ENCODE assay signal across 1 cellular context in genomic region chr11:123086315-123086714, GRCh38.
TF ChIP-seq lines count a peak whose summit lies in the region.

No MANE protein-coding gene starts in this region.

TF ChIP-seq in IMR-90, 13 proteins besides CTCF, POLR2A, EP300 and RAD21:
- TF ChIP-seq NFE2L2 (IDR thresholded peaks at IDR 0.05; ENCODE audit: low read depth, low read length) (no peak), BHLHE40 (IDR thresholded peaks at IDR 0.05; ENCODE audit: low read depth, low read length) (no peak), MAFK (IDR thresholded peaks at IDR 0.05; ENCODE audit: low read depth, low read length) (no peak), CEBPB (IDR thresholded peaks at IDR 0.05; ENCODE audit: low read depth, low read length) (no peak), MAZ (IDR thresholded peaks at IDR 0.05; ENCODE audit: borderline replicate concordance, low read depth, low read length) (no peak), CHD1 (IDR thresholded peaks at IDR 0.05; ENCODE audit: low read depth, low read length) (no peak), RFX5 (IDR thresholded peaks at IDR 0.05; ENCODE audit: low read depth, low read length) (no peak), RCOR1 (IDR thresholded peaks at IDR 0.05; ENCODE audit: insufficient replicate concordance, low read length) (no peak), MXI1 (IDR thresholded peaks at IDR 0.05; ENCODE audit: borderline replicate concordance, low read depth, low read length) (no peak), USF2 (IDR thresholded peaks at IDR 0.05; ENCODE audit: low read depth, low read length) (no peak), ELK1 (IDR thresholded peaks at IDR 0.05; ENCODE audit: borderline replicate concordance, low read depth, low read length) (no peak), SMC3 (IDR thresholded peaks at IDR 0.05; ENCODE audit: low read depth, low read length) (no peak), FOS (IDR thresholded peaks at IDR 0.05; ENCODE audit: low read depth, low read length) (no peak)
